9 cellular contexts compared by ENCODE assay signal in the genomic region with DNA sequence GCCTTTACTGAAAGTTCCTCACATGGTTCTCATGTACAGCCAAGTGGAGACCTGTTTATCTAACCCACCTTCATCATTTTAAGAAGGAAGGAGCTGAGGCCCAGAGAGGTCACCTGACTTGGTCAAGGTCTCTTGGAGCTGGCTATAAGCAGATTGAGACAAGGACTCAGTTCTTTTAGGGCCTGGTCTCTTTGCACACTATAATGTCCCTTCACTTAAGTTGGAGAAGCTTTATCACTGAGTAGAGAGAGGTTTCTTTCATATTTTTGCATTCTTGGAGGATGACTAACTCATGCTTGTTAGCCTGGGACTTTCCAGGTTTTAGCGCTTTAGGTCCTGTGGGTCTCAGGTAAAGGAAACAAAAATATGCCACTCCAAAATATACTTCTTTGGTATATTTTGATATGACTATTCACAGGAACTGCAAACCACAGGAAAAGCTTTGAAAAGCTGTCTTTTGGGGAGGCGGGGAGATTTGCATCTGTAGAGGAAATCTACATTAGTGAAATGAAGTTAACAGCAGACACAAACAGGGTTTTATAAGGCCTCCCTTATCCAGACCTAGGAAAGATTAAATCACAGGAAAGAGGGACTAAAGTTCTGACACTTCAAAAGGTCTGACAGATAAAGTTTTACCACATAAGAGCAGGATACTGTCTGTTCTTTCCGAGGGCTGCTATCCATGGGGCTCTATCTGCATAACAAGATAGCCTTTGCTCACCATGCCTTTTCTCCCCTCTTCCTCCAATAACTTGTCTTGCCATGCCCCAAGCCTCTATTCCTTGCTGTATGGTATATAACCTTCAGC.
DNase-seq lines count a peak whose midpoint lies in the region; ATAC-seq and TF ChIP-seq lines count a peak whose summit lies in the region.
"Had no signal": no experiment of that assay in that cellular context is flagged by ENCODE, and none has a peak within 500 bp of the region (broad histone marks: within the 10 kb centered on the region; RNA-seq: fewer than 3 reads in every experiment).

No MANE protein-coding gene starts in this region.

- H3K9me3 ChIP-seq in CD4-positive, alpha-beta T cell (ENCODE audit: control insufficient read depth, low read length) = no peaks in the 10 kb centered on the region
- H3K9me3 ChIP-seq in aorta (ENCODE audit: control insufficient read depth, low read length) = no peaks in the 10 kb centered on the region

- WGBS in aorta, 2 donors = 65 to 68% methylated on average over 3 of the region's 3 CpGs

- intact Hi-C loops in CD4-positive, alpha-beta T cell (cut with DNase I, micrococcal nuclease) = no loop called here
- intact Hi-C loops in aorta (cut with DNase I) = no loop called here

- DNase-seq in CD4-positive, alpha-beta T cell = peak in 4 of 10 experiments; percentile 13 to 22 (median 16)
- DNase-seq in OCI-M1 (lab: John Stamatoyannopoulos, UW) (peak; percentile 37), astrocyte of the cerebellum (ENCODE audit: low read depth) (peak; percentile 36), dedifferentiated amniotic fluid mesenchymal stem cell (ENCODE audit: extremely low spot score) (no peak), COLO668 (lab: John Stamatoyannopoulos, UW; ENCODE audit: unreplicated experiment) (no peak), aorta (no peak)
- DNase-seq in stimulated activated CD4-positive, alpha-beta T cell treated with anti-CD3 and anti-CD28 coated beads, Interleukin-1b, Interleukin-23, amount 100 ng/mL, for 48 hours = peak; percentile 65

- no peaks in the 10 kb centered on the region for H3K36me3 ChIP-seq in aorta (ENCODE audit: control insufficient read depth in 1 of 2, insufficient read depth in 2 of 2, low read length in 1 of 2)

- POLR2A ChIA-PET in CD4-positive, alpha-beta T cell (lab: Charles Lee) = interaction anchor here (0.7 to 2.5 kb wide), 10 partner anchors 9 to 499 kb away, joined by 3 to 20 read pairs (median 4); a partner anchor contains a TSS

- H3K27me3 Mint-ChIP-seq in CD4-positive, alpha-beta T cell = no peaks in the 10 kb centered on the region

- H3K27ac ChIP-seq in CD4-positive, alpha-beta T cell (ENCODE audit: low read depth, low read length) = peak overlapping the region; percentile 72
- H3K27ac ChIP-seq in aorta (ENCODE audit: low read depth in 1 of 2, low read length in 2 of 2) = no peak overlapping the region

- peak overlapping the region; percentile 73 for H3K27ac Mint-ChIP-seq in CD4-positive, alpha-beta T cell
- H3K27ac Mint-ChIP-seq: dendritic cell treated with granulocyte-macrophage colony-stimulating factor and Interleukin-4, amounts not matched to agents 40 ng/mL and 50 ng/mL, for 4 days had no signal

- H3K9me3 Mint-ChIP-seq in CD4-positive, alpha-beta T cell = peaks cover under 1% of the 10 kb centered on the region

- in situ Hi-C loops in astrocyte of the cerebellum (cut with HindIII; ENCODE audit: low sequenced_read_pairs) = no loop called here

- H3K36me3 Mint-ChIP-seq in CD4-positive, alpha-beta T cell (ENCODE audit: low read depth) = peaks cover 4% of the 10 kb centered on the region

- no peaks in the 10 kb centered on the region for H3K27me3 ChIP-seq in CD4-positive, alpha-beta T cell (ENCODE audit: control insufficient read depth, insufficient read depth, low read length)
- no peaks in the 10 kb centered on the region for H3K27me3 ChIP-seq in aorta (ENCODE audit: control insufficient read depth in 1 of 2, insufficient read depth in 2 of 2, low read length in 1 of 2)

- H3K4me3 ChIP-seq in astrocyte of the cerebellum (ENCODE audit: low read depth, low read length) = no peak overlapping the region
- no peak overlapping the region for H3K4me3 ChIP-seq in aorta (ENCODE audit: low read length in 2 of 2)

- TF ChIP-seq CTCF in CD4-positive, alpha-beta T cell (IDR thresholded peaks at IDR 0.05) = no peak
- no peak for TF ChIP-seq CTCF in astrocyte of the cerebellum (IDR thresholded peaks at IDR 0.05; ENCODE audit: low read depth, low read length, missing control alignments)

- peak overlapping the region; percentile 44 for H3K4me3 Mint-ChIP-seq in CD4-positive, alpha-beta T cell
- H3K4me3 Mint-ChIP-seq: dendritic cell treated with granulocyte-macrophage colony-stimulating factor and Interleukin-4, amounts not matched to agents 40 ng/mL and 50 ng/mL, for 4 days had no signal

- H3K4me1 Mint-ChIP-seq in CD4-positive, alpha-beta T cell (ENCODE audit: low read depth) = peaks cover 69% of the 10 kb centered on the region

- CTCF ChIA-PET in CD4-positive, alpha-beta T cell (lab: Charles Lee) = interaction anchor here (0.6 to 2.4 kb wide), 7 partner anchors 11 to 1014 kb away, joined by 3 to 8 read pairs (median 3); no protein-coding TSS in a partner anchor

- peaks cover 0 to 4% of the 10 kb centered on the region in 2 donors for H3K4me1 ChIP-seq in aorta (ENCODE audit: control insufficient read depth in 1 of 2, insufficient read depth in 2 of 2, low read length in 2 of 2)

- peak; percentile 76 for ATAC-seq in CD4-positive, alpha-beta T cell (ENCODE audit: poor library complexity)
- ATAC-seq in GM21576 (IDR thresholded peaks at IDR 0.05; ENCODE audit: unreplicated experiment) (peak; percentile 41), aorta (ENCODE audit: low FRiP score) (no peak)

Comparison
In these comparisons a context has a peak if more than half of its experiments do, and no peak if none do; other contexts are left out.
1. DNase-seq: peak in OCI-M1 (single experiment), astrocyte of the cerebellum (single experiment) and stimulated activated CD4-positive, alpha-beta T cell treated with anti-CD3 and anti-CD28 coated beads, Interleukin-1b, Interleukin-23, amount 100 ng/mL, for 48 hours (single experiment); none in dedifferentiated amniotic fluid mesenchymal stem cell (single experiment), COLO668 (single experiment) and aorta (0 of 2).